14 cellular contexts compared by ENCODE assay signal in the genomic region with DNA sequence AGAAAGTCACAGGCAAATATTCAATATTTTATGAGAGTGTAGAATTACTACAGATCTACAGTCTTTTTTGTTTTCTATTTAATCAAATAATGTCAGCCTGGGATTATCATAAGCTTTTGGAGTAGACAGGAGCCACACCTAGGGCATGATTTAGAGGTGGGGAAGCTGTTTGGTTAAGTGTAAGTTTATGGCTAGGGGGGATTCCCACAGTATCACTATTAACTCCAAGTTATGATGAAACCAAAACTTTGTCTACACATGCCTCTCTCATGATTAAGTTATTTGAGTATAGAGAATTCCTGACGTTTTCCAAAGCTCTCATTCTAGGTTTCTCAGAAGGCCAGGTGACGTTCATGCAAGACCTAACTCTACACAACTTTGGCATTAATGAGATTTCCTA.
DNase-seq lines count a peak whose midpoint lies in the region; ATAC-seq and FAIRE-seq lines count a peak whose summit lies in the region.
"Had no signal": no experiment of that assay in that cellular context is flagged by ENCODE, and none has a peak within 500 bp of the region (broad histone marks: within the 10 kb centered on the region; RNA-seq: fewer than 3 reads in every experiment).

No MANE protein-coding gene starts in this region.

- DNase-seq in GM18507 (ENCODE audit: extremely low spot score, insufficient read length, low read depth) (no peak), iPS-NIHi7 (ENCODE audit: extremely low spot score) (no peak), NCI-H1048 (lab: John Stamatoyannopoulos, UW) (no peak), medulla oblongata (ENCODE audit: extremely low spot score) (no peak)
- DNase-seq: activated T-cell treated with anti-CD3 and anti-CD28 coated beads for 4 hours, AML-193, gastrocnemius medialis, NCI-H187, psoas muscle had no signal

- ATAC-seq in GM19452 (IDR thresholded peaks at IDR 0.05; ENCODE audit: unreplicated experiment) (peak; percentile 66), HG02798 (IDR thresholded peaks at IDR 0.05; ENCODE audit: poor library complexity, unreplicated experiment) (peak; percentile 68), HG03520 (IDR thresholded peaks at IDR 0.05; ENCODE audit: unreplicated experiment) (peak; percentile 66), HG03521 (IDR thresholded peaks at IDR 0.05; ENCODE audit: unreplicated experiment) (no peak)
- ATAC-seq: gastrocnemius medialis, psoas muscle, WTC11 had no signal

- peak; percentile 59 for FAIRE-seq in GM18507 (lab: Jason Lieb, UNC)
